8 cellular contexts compared by ENCODE assay signal in genomic region chr15:80059786-80060489, GRCh38. TPM values are rescaled to one million over a fixed set of nuclear protein-coding genes. Genes with fewer than 3 reads are reported as not detected.
DNase-seq lines count a peak whose midpoint lies in the region; ATAC-seq and TF ChIP-seq lines count a peak whose summit lies in the region.

No MANE protein-coding gene starts in this region.

- peaks cover 0 to 6% (median 0%) of the 10 kb centered on the region in 3 donors for H3K36me3 Mint-ChIP-seq in CD8-positive, alpha-beta memory T cell

- no peak for TF ChIP-seq CTCF in left ventricle myocardium inferior (IDR thresholded peaks at IDR 0.05; ENCODE audit: borderline replicate concordance)

- no peaks in the 10 kb centered on the region for H3K36me3 ChIP-seq in CD8-positive, alpha-beta memory T cell (ENCODE audit: insufficient read depth, low read length)
- no peaks in the 10 kb centered on the region for H3K36me3 ChIP-seq in left ventricle myocardium inferior

- peaks cover 35 to 53% (median 42%) of the 10 kb centered on the region in 3 donors for H3K4me1 Mint-ChIP-seq in CD8-positive, alpha-beta memory T cell

- peaks cover 20% of the 10 kb centered on the region for H3K4me1 ChIP-seq in CD8-positive, alpha-beta memory T cell (ENCODE audit: insufficient read depth, low read length)
- H3K4me1 ChIP-seq in left ventricle myocardium inferior, result peaks cover 42% of the 10 kb centered on the region

- no peaks in the 10 kb centered on the region for H3K9me3 ChIP-seq in CD8-positive, alpha-beta memory T cell (ENCODE audit: low read length)
- no peaks in the 10 kb centered on the region for H3K9me3 ChIP-seq in left ventricle myocardium inferior (replicated peaks)

- no peaks in the 10 kb centered on the region for H3K27me3 Mint-ChIP-seq in CD8-positive, alpha-beta memory T cell

- intact Hi-C loops in left ventricle myocardium inferior (cut with micrococcal nuclease), result no loop called here

- no peak for DNase-seq in CD8-positive, alpha-beta memory T cell
- DNase-seq in NOMO-1 treated with DMSO at 0.1 percent for 48 hours (lab: John Stamatoyannopoulos, UW; ENCODE audit: unreplicated experiment) (peak; percentile 67), left ventricle myocardium inferior (no peak), putamen (ENCODE audit: low spot score) (peak; percentile 33), NCI-H2107 treated with DMSO at 0.1 percent for 48 hours (lab: John Stamatoyannopoulos, UW; ENCODE audit: unreplicated experiment) (no peak)
- DNase-seq in activated naive CD8-positive, alpha-beta T cell treated with anti-CD3 and anti-CD28 coated beads, Interleukin-2, amount 50 U/mL, for 16 hours (ENCODE audit: low read depth, low spot score), result peak; percentile 57

- peak overlapping the region; percentile 92 to 97 (median 93) for H3K4me3 Mint-ChIP-seq in CD8-positive, alpha-beta memory T cell

- peak overlapping the region; percentile 90 to 96 (median 94) for H3K27ac Mint-ChIP-seq in CD8-positive, alpha-beta memory T cell

- ATAC-seq in GM19043 (IDR thresholded peaks at IDR 0.05; ENCODE audit: low read depth, unreplicated experiment) (peak; percentile 36), HG03175 (IDR thresholded peaks at IDR 0.05; ENCODE audit: unreplicated experiment) (peak; percentile 44)

- POLR2A ChIA-PET in CD8-positive, alpha-beta memory T cell (lab: Charles Lee), result interaction anchor here (0.5 to 2.7 kb wide), 11 partner anchors 11 to 164 kb away, joined by 3 to 17 read pairs (median 3); partner anchors contain the start of gene BCL2A1

- no peaks in the 10 kb centered on the region for H3K9me3 Mint-ChIP-seq in CD8-positive, alpha-beta memory T cell

- CTCF ChIA-PET in CD8-positive, alpha-beta memory T cell (lab: Charles Lee), result interaction anchor here (0.8 to 2.6 kb wide), 3 partner anchors 12 to 92 kb away, joined by 3 to 7 read pairs (median 3); no protein-coding TSS in a partner anchor

- H3K27ac ChIP-seq in CD8-positive, alpha-beta memory T cell (ENCODE audit: low read depth, low read length), result peak overlapping the region; percentile 83
- peak overlapping the region; percentile 92 for H3K27ac ChIP-seq in left ventricle myocardium inferior (replicated peaks)

- peak overlapping the region; percentile 98 for H3K4me3 ChIP-seq in CD8-positive, alpha-beta memory T cell (ENCODE audit: low read length)
- H3K4me3 ChIP-seq in left ventricle myocardium inferior, result peak overlapping the region; percentile 93

- no peaks in the 10 kb centered on the region for H3K27me3 ChIP-seq in CD8-positive, alpha-beta memory T cell (ENCODE audit: insufficient read depth, low read length, poor library complexity, severe bottlenecking)
- peaks cover 3% of the 10 kb centered on the region for H3K27me3 ChIP-seq in left ventricle myocardium inferior (ENCODE audit: low read depth)

RNA-seq across cellular contexts. Expression of gene ZFAND6, which starts 0.5 kb away (rescaled TPM):
- 10 to 100 TPM; 27.5 to 28.6 TPM for total RNA-seq in CD8-positive, alpha-beta memory T cell
- polyA plus RNA-seq in CD8-positive, alpha-beta memory T cell, result 111 TPM
- total RNA-seq in left ventricle myocardium inferior, result 75.0 TPM

Comparison
In these comparisons a context has a peak if more than half of its experiments do, and no peak if none do; other contexts are left out.
1. DNase-seq: peak in NOMO-1 treated with DMSO at 0.1 percent for 48 hours (single experiment), activated naive CD8-positive, alpha-beta T cell treated with anti-CD3 and anti-CD28 coated beads, Interleukin-2, amount 50 U/mL, for 16 hours (single experiment) and putamen (single experiment); none in CD8-positive, alpha-beta memory T cell (0 of 5), left ventricle myocardium inferior (single experiment) and NCI-H2107 treated with DMSO at 0.1 percent for 48 hours (single experiment).